Comparison of ENCODE assay signal across 8 cellular contexts in genomic region chr10:95229724-95230627, GRCh38. TPM values are rescaled to one million over a fixed set of nuclear protein-coding genes. Genes with fewer than 3 reads are reported as not detected.
DNase-seq lines count a peak whose midpoint lies in the region; ATAC-seq and TF ChIP-seq lines count a peak whose summit lies in the region.

No MANE protein-coding gene starts in this region.

- H3K9me3 ChIP-seq in right atrium auricular region, result no peaks in the 10 kb centered on the region

- DNase-seq in H7 (peak; percentile 33), right atrium auricular region (ENCODE audit: low spot score) (no peak), NCI-H2227 treated with DMSO at 0.1 percent for 48 hours (lab: John Stamatoyannopoulos, UW) (no peak), NCI-H1092 (lab: John Stamatoyannopoulos, UW) (no peak)
- no peak for DNase-seq in stimulated activated CD4-positive, alpha-beta T cell treated with anti-CD3 and anti-CD28 coated beads, Interleukin-4, amount 100 ng/mL, for 24 hours

- peaks cover 2% of the 10 kb centered on the region; the same call in 1 of the 2 replicates for H3K36me3 ChIP-seq in H7 (replicated peaks; ENCODE audit: control insufficient read depth, insufficient read depth, low read length)
- H3K36me3 ChIP-seq in right atrium auricular region, result peaks cover 25% of the 10 kb centered on the region

- ATAC-seq in HG02678 (IDR thresholded peaks at IDR 0.05; ENCODE audit: unreplicated experiment), result no peak

- peak overlapping the region; percentile 19; the same call in 1 of the 2 replicates for H3K27ac ChIP-seq in VCaP
- peak overlapping the region; percentile 39 to 49 for H3K27ac ChIP-seq in right atrium auricular region
- H3K27ac ChIP-seq in skin epidermis, result peak overlapping the region in 1 of 21 experiments; percentile 22

- H3K4me3 ChIP-seq in H7 (ENCODE audit: insufficient read depth, low read depth, low read length) (peak overlapping the region; percentile 43), right atrium auricular region (peak overlapping the region in 1 of 2 donors; percentile 55), skin epidermis (peak overlapping the region in 4 of 7 experiments; percentile 23 to 31 (median 28))

- H3K27me3 ChIP-seq in H7 (ENCODE audit: control insufficient read depth, insufficient read depth, low read length) (no peaks in the 10 kb centered on the region), right atrium auricular region (no peaks in the 10 kb centered on the region)

- TF ChIP-seq CTCF in VCaP (conservative IDR thresholded peaks at IDR 0.05), result no peak
- no peak for TF ChIP-seq CTCF in right atrium auricular region (IDR thresholded peaks at IDR 0.05)

- peaks cover 0 to 9% of the 10 kb centered on the region in 2 donors for H3K4me1 ChIP-seq in right atrium auricular region

RNA-seq across cellular contexts. Expression of gene ACSM6, which starts 35.9 kb away (rescaled TPM):
- total RNA-seq in H7 (2014; rRNA removed; shearing (Covaris generic)), result not detected in 2 replicates
- total RNA-seq in right atrium auricular region, result not detected
